ENCODE assay signal across 11 cellular contexts in the genomic region with DNA sequence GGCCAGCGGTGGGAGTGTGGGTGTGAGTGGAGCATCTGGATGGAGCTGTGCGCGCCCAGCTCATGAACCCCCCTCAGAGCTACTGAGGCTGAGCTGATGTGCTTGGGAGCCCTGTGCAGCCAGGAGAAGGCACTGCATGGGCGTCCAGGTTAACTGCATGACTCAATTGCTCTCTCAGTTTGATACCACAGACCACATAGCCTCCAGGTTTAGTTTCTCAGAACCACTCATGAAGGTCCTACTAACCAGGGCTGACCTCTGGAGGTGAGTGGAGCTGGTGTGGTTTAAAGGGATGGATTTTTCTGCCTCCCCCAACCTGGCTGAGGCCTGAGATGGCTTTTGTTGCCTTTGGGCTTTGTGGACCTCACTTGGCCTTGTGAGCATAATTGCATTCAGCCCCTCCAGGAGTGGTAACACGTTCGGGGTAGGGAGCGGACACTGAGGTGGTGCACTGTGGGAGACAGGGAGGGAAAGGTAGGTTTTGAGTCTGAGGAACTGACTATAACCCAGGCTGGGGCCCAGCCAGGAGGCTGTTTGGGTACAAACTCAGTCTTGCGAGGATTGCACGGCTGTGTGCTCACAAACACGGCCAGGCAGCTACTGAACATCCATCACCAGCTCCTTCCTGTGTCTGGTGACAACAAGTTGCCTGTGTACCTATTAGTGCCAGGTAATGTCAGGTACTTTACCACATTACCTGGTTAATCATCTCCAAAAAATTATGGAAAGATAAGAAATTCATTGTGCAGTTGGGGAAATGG.
DNase-seq lines count a peak whose midpoint lies in the region; ATAC-seq and TF ChIP-seq lines count a peak whose summit lies in the region.
"Had no signal": no experiment of that assay in that cellular context is flagged by ENCODE, and none has a peak within 500 bp of the region (broad histone marks: within the 10 kb centered on the region; RNA-seq: fewer than 3 reads in every experiment).

No MANE protein-coding gene starts in this region.

- peaks cover 16% of the 10 kb centered on the region for H3K4me1 Mint-ChIP-seq in T-helper 1 cell treated with Interleukin-12 subunit alpha and Interleukin-12 subunit beta and Interleukin-4 antibody, amounts not matched to agents 30 μg/mL and 1 μg/mL, for 36 hours (ENCODE audit: low read depth)
- H3K4me1 Mint-ChIP-seq in WTC11: no peaks in the 10 kb centered on the region

- H3K36me3 ChIP-seq in right lobe of liver: no peaks in the 10 kb centered on the region
- H3K36me3 ChIP-seq: transverse colon had no signal

- no peaks in the 10 kb centered on the region for H3K36me3 Mint-ChIP-seq in T-helper 1 cell treated with Interleukin-12 subunit alpha and Interleukin-12 subunit beta and Interleukin-4 antibody, amounts not matched to agents 30 μg/mL and 1 μg/mL, for 36 hours (ENCODE audit: low read depth)
- no peaks in the 10 kb centered on the region for H3K36me3 Mint-ChIP-seq in WTC11

- TF ChIP-seq POLR2A in right lobe of liver (IDR thresholded peaks at IDR 0.05): no peak

- intact Hi-C loops in right lobe of liver (cut with DNase I): no loop called here

- H3K4me3 ChIP-seq in GM12864 (ENCODE audit: low read depth, low read length) (no peak overlapping the region), right lobe of liver (no peak overlapping the region)
- H3K4me3 ChIP-seq: transverse colon had no signal

- DNase-seq in GM12864 (ENCODE audit: low read depth) (peak; percentile 79), NCI-H2029 (lab: John Stamatoyannopoulos, UW) (no peak), WTC11 (ENCODE audit: low spot score) (no peak), NOMO-1 treated with DMSO at 0.1 percent for 48 hours (lab: John Stamatoyannopoulos, UW; ENCODE audit: unreplicated experiment) (no peak), right lobe of liver (no peak)
- DNase-seq: activated CD4-positive, CD25-positive, alpha-beta regulatory T cell treated with anti-CD3 and anti-CD28 coated beads, Interleukin-2, amount 50 U/mL, for 72 hours; NCI-H446 treated with DMSO at 0.1 percent for 48 hours; transverse colon had no signal

- H3K9me3 ChIP-seq in right lobe of liver: no peaks in the 10 kb centered on the region
- H3K9me3 ChIP-seq: transverse colon had no signal

- H3K4me3 Mint-ChIP-seq in T-helper 1 cell treated with Interleukin-12 subunit alpha and Interleukin-12 subunit beta and Interleukin-4 antibody, amounts not matched to agents 30 μg/mL and 1 μg/mL, for 36 hours: peak overlapping the region; percentile 23
- H3K4me3 Mint-ChIP-seq in WTC11: no peak overlapping the region

- no peaks in the 10 kb centered on the region for H3K27me3 ChIP-seq in right lobe of liver
- H3K27me3 ChIP-seq: transverse colon had no signal

- H3K27ac ChIP-seq in right lobe of liver: no peak overlapping the region
- H3K27ac ChIP-seq: transverse colon had no signal

- no peaks in the 10 kb centered on the region for H3K9me3 Mint-ChIP-seq in T-helper 1 cell treated with Interleukin-12 subunit alpha and Interleukin-12 subunit beta and Interleukin-4 antibody, amounts not matched to agents 30 μg/mL and 1 μg/mL, for 36 hours
- no peaks in the 10 kb centered on the region for H3K9me3 Mint-ChIP-seq in WTC11

- CTCF ChIA-PET in WTC11 (lab: Charles Lee): no interaction called here

- WGBS in right lobe of liver (ENCODE audit: insufficient coverage, low coverage, low lambda C conversion rate, missing lambda C conversion rate): 92% methylated on average over 4 of the region's 10 CpGs

- ATAC-seq in GM19043 (IDR thresholded peaks at IDR 0.05; ENCODE audit: low read depth, unreplicated experiment) (peak; percentile 86), HG02885 (IDR thresholded peaks at IDR 0.05; ENCODE audit: poor library complexity, unreplicated experiment) (peak; percentile 97), WTC11 (no peak), right lobe of liver (no peak)

- H3K27me3 Mint-ChIP-seq in T-helper 1 cell treated with Interleukin-12 subunit alpha and Interleukin-12 subunit beta and Interleukin-4 antibody, amounts not matched to agents 30 μg/mL and 1 μg/mL, for 36 hours (ENCODE audit: low read depth): no peaks in the 10 kb centered on the region
- H3K27me3 Mint-ChIP-seq in WTC11 (ENCODE audit: low read depth): no peaks in the 10 kb centered on the region

- H3K27ac Mint-ChIP-seq in T-helper 1 cell treated with Interleukin-12 subunit alpha and Interleukin-12 subunit beta and Interleukin-4 antibody, amounts not matched to agents 30 μg/mL and 1 μg/mL, for 36 hours: no peak overlapping the region
- no peak overlapping the region for H3K27ac Mint-ChIP-seq in WTC11

- peak; percentile 33 for TF ChIP-seq CTCF in GM12864 (IDR thresholded peaks at IDR 0.05; ENCODE audit: low read depth, low read length, missing control alignments)
- no peak for TF ChIP-seq CTCF in WTC11 (IDR thresholded peaks at IDR 0.05)
- TF ChIP-seq CTCF in right lobe of liver (IDR thresholded peaks at IDR 0.05): no peak

- POLR2A ChIA-PET in WTC11 (lab: Charles Lee): no interaction called here

- H3K4me1 ChIP-seq in right lobe of liver: no peaks in the 10 kb centered on the region
- H3K4me1 ChIP-seq: transverse colon had no signal

TF ChIP-seq in WTC11, 78 proteins besides CTCF, POLR2A, EP300 and RAD21 (continues in another document):
- TF ChIP-seq, protein P1, sequence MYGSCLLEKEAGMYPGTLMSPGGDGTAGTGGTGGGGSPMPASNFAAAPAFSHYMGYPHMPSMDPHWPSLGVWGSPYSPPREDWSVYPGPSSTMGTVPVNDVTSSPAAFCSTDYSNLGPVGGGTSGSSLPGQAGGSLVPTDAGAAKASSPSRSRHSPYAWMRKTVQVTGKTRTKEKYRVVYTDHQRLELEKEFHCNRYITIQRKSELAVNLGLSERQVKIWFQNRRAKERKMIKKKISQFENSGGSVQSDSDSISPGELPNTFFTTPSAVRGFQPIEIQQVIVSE (CRISPR knock-in tag; IDR thresholded peaks at IDR 0.05; ENCODE audit: borderline replicate concordance): no peak
- TF ChIP-seq, protein P2, sequence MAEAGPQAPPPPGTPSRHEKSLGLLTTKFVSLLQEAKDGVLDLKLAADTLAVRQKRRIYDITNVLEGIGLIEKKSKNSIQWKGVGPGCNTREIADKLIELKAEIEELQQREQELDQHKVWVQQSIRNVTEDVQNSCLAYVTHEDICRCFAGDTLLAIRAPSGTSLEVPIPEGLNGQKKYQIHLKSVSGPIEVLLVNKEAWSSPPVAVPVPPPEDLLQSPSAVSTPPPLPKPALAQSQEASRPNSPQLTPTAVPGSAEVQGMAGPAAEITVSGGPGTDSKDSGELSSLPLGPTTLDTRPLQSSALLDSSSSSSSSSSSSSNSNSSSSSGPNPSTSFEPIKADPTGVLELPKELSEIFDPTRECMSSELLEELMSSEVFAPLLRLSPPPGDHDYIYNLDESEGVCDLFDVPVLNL (CRISPR knock-in tag; IDR thresholded peaks at IDR 0.05; ENCODE audit: borderline replicate concordance, low read depth): no peak
- TF ChIP-seq JAZF1 (CRISPR knock-in tag; IDR thresholded peaks at IDR 0.05) (no peak), NR3C1 (CRISPR knock-in tag; conservative IDR thresholded peaks at IDR 0.05; ENCODE audit: low read depth) (no peak)
- TF ChIP-seq, protein P3, sequence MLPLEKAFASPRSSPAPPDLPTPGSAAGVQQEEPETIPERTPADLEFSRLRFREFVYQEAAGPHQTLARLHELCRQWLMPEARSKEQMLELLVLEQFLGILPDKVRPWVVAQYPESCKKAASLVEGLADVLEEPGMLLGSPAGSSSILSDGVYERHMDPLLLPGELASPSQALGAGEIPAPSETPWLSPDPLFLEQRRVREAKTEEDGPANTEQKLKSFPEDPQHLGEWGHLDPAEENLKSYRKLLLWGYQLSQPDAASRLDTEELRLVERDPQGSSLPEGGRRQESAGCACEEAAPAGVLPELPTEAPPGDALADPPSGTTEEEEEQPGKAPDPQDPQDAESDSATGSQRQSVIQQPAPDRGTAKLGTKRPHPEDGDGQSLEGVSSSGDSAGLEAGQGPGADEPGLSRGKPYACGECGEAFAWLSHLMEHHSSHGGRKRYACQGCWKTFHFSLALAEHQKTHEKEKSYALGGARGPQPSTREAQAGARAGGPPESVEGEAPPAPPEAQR (CRISPR knock-in tag; IDR thresholded peaks at IDR 0.05): no peak
- TF ChIP-seq, protein P4, sequence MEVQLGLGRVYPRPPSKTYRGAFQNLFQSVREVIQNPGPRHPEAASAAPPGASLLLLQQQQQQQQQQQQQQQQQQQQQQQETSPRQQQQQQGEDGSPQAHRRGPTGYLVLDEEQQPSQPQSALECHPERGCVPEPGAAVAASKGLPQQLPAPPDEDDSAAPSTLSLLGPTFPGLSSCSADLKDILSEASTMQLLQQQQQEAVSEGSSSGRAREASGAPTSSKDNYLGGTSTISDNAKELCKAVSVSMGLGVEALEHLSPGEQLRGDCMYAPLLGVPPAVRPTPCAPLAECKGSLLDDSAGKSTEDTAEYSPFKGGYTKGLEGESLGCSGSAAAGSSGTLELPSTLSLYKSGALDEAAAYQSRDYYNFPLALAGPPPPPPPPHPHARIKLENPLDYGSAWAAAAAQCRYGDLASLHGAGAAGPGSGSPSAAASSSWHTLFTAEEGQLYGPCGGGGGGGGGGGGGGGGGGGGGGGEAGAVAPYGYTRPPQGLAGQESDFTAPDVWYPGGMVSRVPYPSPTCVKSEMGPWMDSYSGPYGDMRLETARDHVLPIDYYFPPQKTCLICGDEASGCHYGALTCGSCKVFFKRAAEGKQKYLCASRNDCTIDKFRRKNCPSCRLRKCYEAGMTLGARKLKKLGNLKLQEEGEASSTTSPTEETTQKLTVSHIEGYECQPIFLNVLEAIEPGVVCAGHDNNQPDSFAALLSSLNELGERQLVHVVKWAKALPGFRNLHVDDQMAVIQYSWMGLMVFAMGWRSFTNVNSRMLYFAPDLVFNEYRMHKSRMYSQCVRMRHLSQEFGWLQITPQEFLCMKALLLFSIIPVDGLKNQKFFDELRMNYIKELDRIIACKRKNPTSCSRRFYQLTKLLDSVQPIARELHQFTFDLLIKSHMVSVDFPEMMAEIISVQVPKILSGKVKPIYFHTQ (CRISPR knock-in tag; IDR thresholded peaks at IDR 0.05): no peak

Comparison
In these comparisons a context has a peak if more than half of its experiments do, and no peak if none do; other contexts are left out.
1. ATAC-seq: peak in GM19043 (single experiment) and HG02885 (single experiment); none in WTC11 (single experiment) and right lobe of liver (0 of 4).